In genomic region chr3:50205719-50206276, GRCh38 we compare ENCODE assay signal across 9 cellular contexts. TPM values are rescaled to one million over a fixed set of nuclear protein-coding genes. Genes with fewer than 3 reads are reported as not detected.
DNase-seq lines count a peak whose midpoint lies in the region; ATAC-seq and TF ChIP-seq lines count a peak whose summit lies in the region.
"Had no signal": no experiment of that assay in that cellular context is flagged by ENCODE, and none has a peak within 500 bp of the region (broad histone marks: within the 10 kb centered on the region; RNA-seq: fewer than 3 reads in every experiment).

No MANE protein-coding gene starts in this region.

- no peaks in the 10 kb centered on the region for H4K20me1 ChIP-seq in osteoblast (ENCODE audit: insufficient read depth, low read length)

- no peaks in the 10 kb centered on the region for H3K36me3 Mint-ChIP-seq in T-helper 2 cell treated with Interferon-gamma antibody and Interleukin-4, amounts not matched to agents 5 μg/mL and 100 μg/mL, for 36 hours (ENCODE audit: low read depth)
- H3K36me3 Mint-ChIP-seq: activated naive CD4-positive, alpha-beta T cell treated with anti-CD3 and anti-CD28 coated beads, Interleukin-2, amount 50 U/mL, for 24 hours had no signal

- H3K27ac Mint-ChIP-seq in T-helper 2 cell treated with Interferon-gamma antibody and Interleukin-4, amounts not matched to agents 5 μg/mL and 100 μg/mL, for 36 hours, result no peak overlapping the region
- H3K27ac Mint-ChIP-seq: activated naive CD4-positive, alpha-beta T cell treated with anti-CD3 and anti-CD28 coated beads, Interleukin-2, amount 50 U/mL, for 24 hours had no signal

- peak overlapping the region; percentile 45 for H3K4me2 ChIP-seq in osteoblast (ENCODE audit: insufficient read depth, low read length)

- no peak for ATAC-seq in GM18907 (IDR thresholded peaks at IDR 0.05; ENCODE audit: unreplicated experiment)
- ATAC-seq in GM21737 (IDR thresholded peaks at IDR 0.05; ENCODE audit: unreplicated experiment), result no peak
- ATAC-seq in HG02981 (IDR thresholded peaks at IDR 0.05; ENCODE audit: unreplicated experiment), result no peak

- H3K36me3 ChIP-seq in HAP-1 (replicated peaks) (no peaks in the 10 kb centered on the region), osteoblast (ENCODE audit: insufficient read depth, low read length) (no peaks in the 10 kb centered on the region)

- H3K27me3 Mint-ChIP-seq in T-helper 2 cell treated with Interferon-gamma antibody and Interleukin-4, amounts not matched to agents 5 μg/mL and 100 μg/mL, for 36 hours (ENCODE audit: low read depth), result peaks cover 49% of the 10 kb centered on the region

- H3K4me3 Mint-ChIP-seq in T-helper 2 cell treated with Interferon-gamma antibody and Interleukin-4, amounts not matched to agents 5 μg/mL and 100 μg/mL, for 36 hours, result no peak overlapping the region

- H2AFZ ChIP-seq in osteoblast (ENCODE audit: low read length), result no peak overlapping the region

- peaks cover 12% of the 10 kb centered on the region for H3K27me3 ChIP-seq in HAP-1 (ENCODE audit: low read depth)
- peaks cover 65% of the 10 kb centered on the region for H3K27me3 ChIP-seq in osteoblast (ENCODE audit: insufficient read depth, low read length)

- H3K4me3 ChIP-seq in HAP-1, result peak overlapping the region; percentile 49
- H3K4me3 ChIP-seq in epithelial cell of proximal tubule (ENCODE audit: low read depth, low read length), result peak overlapping the region; percentile 34
- H3K4me3 ChIP-seq in osteoblast (ENCODE audit: insufficient read depth, low read length), result peak overlapping the region; percentile 39

- no peaks in the 10 kb centered on the region for H3K79me2 ChIP-seq in osteoblast (ENCODE audit: insufficient read depth, low read length)

- in situ Hi-C loops in HAP-1 (cut with MboI; ENCODE audit: low sequenced_read_pairs), result no loop called here

- no peaks in the 10 kb centered on the region; the same call in 1 of the 2 replicates for H3K4me1 ChIP-seq in HAP-1
- no peaks in the 10 kb centered on the region for H3K4me1 ChIP-seq in osteoblast (ENCODE audit: insufficient read depth, low read length)

- H3K9me3 ChIP-seq in HAP-1 (no peaks in the 10 kb centered on the region), osteoblast (ENCODE audit: low read depth, low read length) (no peaks in the 10 kb centered on the region)

- H3K9me3 Mint-ChIP-seq in T-helper 2 cell treated with Interferon-gamma antibody and Interleukin-4, amounts not matched to agents 5 μg/mL and 100 μg/mL, for 36 hours, result no peaks in the 10 kb centered on the region
- H3K9me3 Mint-ChIP-seq: activated naive CD4-positive, alpha-beta T cell treated with anti-CD3 and anti-CD28 coated beads, Interleukin-2, amount 50 U/mL, for 24 hours had no signal

- no peaks in the 10 kb centered on the region for H3K4me1 Mint-ChIP-seq in T-helper 2 cell treated with Interferon-gamma antibody and Interleukin-4, amounts not matched to agents 5 μg/mL and 100 μg/mL, for 36 hours (ENCODE audit: low read depth)
- H3K4me1 Mint-ChIP-seq: activated naive CD4-positive, alpha-beta T cell treated with anti-CD3 and anti-CD28 coated beads, Interleukin-2, amount 50 U/mL, for 24 hours had no signal

- no peak overlapping the region for H3K27ac ChIP-seq in osteoblast (ENCODE audit: low read depth, low read length)

- no peak for TF ChIP-seq CTCF in epithelial cell of proximal tubule (conservative IDR thresholded peaks at IDR 0.05; ENCODE audit: low read depth, low read length)
- TF ChIP-seq CTCF in osteoblast (IDR thresholded peaks at IDR 0.05; ENCODE audit: extremely low read depth, low read depth, low read length), result no peak

- peak in 1 of 2 experiments; percentile 71 for DNase-seq in HAP-1 (ENCODE audit: low spot score in 2 of 2)
- peak; percentile 24 for DNase-seq in T-helper 2 cell treated with Interferon-gamma antibody and Interleukin-4, amounts not matched to agents 5 μg/mL and 100 μg/mL, for 36 hours (ENCODE audit: low spot score)
- no peak for DNase-seq in epithelial cell of proximal tubule (ENCODE audit: low read depth)
- DNase-seq in osteoblast (ENCODE audit: insufficient read length, low spot score, missing footprints), result peak; percentile 86
- DNase-seq in GOT3 (lab: John Stamatoyannopoulos, UW), result no peak

RNA-seq across cellular contexts. Expression of gene SLC38A3, which starts 0.7 kb away (rescaled TPM):
- not detected in 2 replicates for total RNA-seq in epithelial cell of proximal tubule
- 0.29 and 0.36 TPM in 2 replicates for total RNA-seq in osteoblast

RNA-seq across cellular contexts. Expression of gene GNAT1, which starts 14.4 kb away (rescaled TPM):
- total RNA-seq in epithelial cell of proximal tubule, result not detected in 2 replicates
- total RNA-seq in osteoblast, result not detected in 2 replicates

RNA-seq across cellular contexts. Expression of gene GNAI2, which starts 30.2 kb away (rescaled TPM):
- 263 and 264 TPM in 2 replicates for total RNA-seq in epithelial cell of proximal tubule
- 223 and 248 TPM in 2 replicates for total RNA-seq in osteoblast

RNA-seq across cellular contexts. Expression of gene SEMA3F, which starts 50.7 kb away (rescaled TPM):
- total RNA-seq in epithelial cell of proximal tubule (36.0 and 58.6 TPM in 2 replicates), osteoblast (5.1 and 16.5 TPM in 2 replicates)

Comparison
In these comparisons a context has a peak if more than half of its experiments do, and no peak if none do; other contexts are left out.
1. DNase-seq: peak in T-helper 2 cell treated with Interferon-gamma antibody and Interleukin-4, amounts not matched to agents 5 μg/mL and 100 μg/mL, for 36 hours (single experiment) and osteoblast (single experiment); none in epithelial cell of proximal tubule (single experiment) and GOT3 (single experiment).
2. Peak in every context shown above with its lines, with median percentiles within 50 percentile points of each other: H3K4me3 ChIP-seq.